Comparison of ENCODE assay signal across 8 cellular contexts in genomic region chr16:77212736-77213541, GRCh38. TPM values are rescaled to one million over a fixed set of nuclear protein-coding genes. Genes with fewer than 3 reads are reported as not detected.
DNase-seq lines count a peak whose midpoint lies in the region; ATAC-seq and TF ChIP-seq lines count a peak whose summit lies in the region.

No MANE protein-coding gene starts in this region.

- peaks cover 14% of the 10 kb centered on the region for H3K4me1 Mint-ChIP-seq in activated CD8-positive, alpha-beta T cell treated with anti-CD3 and anti-CD28 coated beads, Interleukin-2, amount 10 ng/mL, durations not matched to agents 7 days and 5 days (ENCODE audit: low read depth)
- H3K4me1 Mint-ChIP-seq in naive thymus-derived CD8-positive, alpha-beta T cell, result peaks cover 12 to 18% (median 17%) of the 10 kb centered on the region in 4 donors

- H3K27me3 Mint-ChIP-seq in activated CD8-positive, alpha-beta T cell treated with anti-CD3 and anti-CD28 coated beads, Interleukin-2, amount 10 ng/mL, durations not matched to agents 7 days and 5 days (ENCODE audit: low read depth), result no peaks in the 10 kb centered on the region
- no peaks in the 10 kb centered on the region for H3K27me3 Mint-ChIP-seq in naive thymus-derived CD8-positive, alpha-beta T cell

- H3K4me3 ChIP-seq in epithelial cell of esophagus (ENCODE audit: low read length), result peak overlapping the region; percentile 61
- peak overlapping the region; percentile 57 to 78 (median 62) for H3K4me3 ChIP-seq in stomach

- H3K4me3 Mint-ChIP-seq in activated CD8-positive, alpha-beta T cell treated with anti-CD3 and anti-CD28 coated beads, Interleukin-2, amount 10 ng/mL, durations not matched to agents 7 days and 5 days, result peak overlapping the region; percentile 77
- peak overlapping the region; percentile 81 to 95 (median 90) for H3K4me3 Mint-ChIP-seq in naive thymus-derived CD8-positive, alpha-beta T cell

- no peaks in the 10 kb centered on the region for H3K9me3 Mint-ChIP-seq in activated CD8-positive, alpha-beta T cell treated with anti-CD3 and anti-CD28 coated beads, Interleukin-2, amount 10 ng/mL, durations not matched to agents 7 days and 5 days (ENCODE audit: insufficient read depth)
- no peaks in the 10 kb centered on the region for H3K9me3 Mint-ChIP-seq in naive thymus-derived CD8-positive, alpha-beta T cell

- CTCF ChIA-PET in activated CD8-positive, alpha-beta T cell treated with anti-CD3 and anti-CD28 coated beads, Interleukin-2, amount 10 ng/mL, durations not matched to agents 7 days and 5 days (lab: Charles Lee), result interaction anchor here (1.7 kb wide), 1 partner anchor 24 kb away, joined by 5 read pairs; no protein-coding TSS in a partner anchor

- H3K4me1 ChIP-seq in stomach, result peaks cover 0 to 23% (median 17%) of the 10 kb centered on the region in 4 donors

- no peaks in the 10 kb centered on the region for H3K9me3 ChIP-seq in stomach

- no peak for TF ChIP-seq POLR2A in stomach (IDR thresholded peaks at IDR 0.05)

- TF ChIP-seq CTCF in epithelial cell of esophagus (IDR thresholded peaks at IDR 0.05; ENCODE audit: insufficient read depth, low read depth, low read length, missing control alignments) (no peak), stomach (IDR thresholded peaks at IDR 0.05) (no peak)

- peak; percentile 73 for ATAC-seq in HG03039 (IDR thresholded peaks at IDR 0.05; ENCODE audit: unreplicated experiment)
- ATAC-seq in activated CD8-positive, alpha-beta T cell treated with anti-CD3 and anti-CD28 coated beads, Interleukin-2, amount 10 ng/mL, durations not matched to agents 7 days and 5 days, result peak; percentile 86
- peak; percentile 80 to 81 for ATAC-seq in naive thymus-derived CD8-positive, alpha-beta T cell

- DNase-seq in NCI-H2196 (lab: John Stamatoyannopoulos, UW; ENCODE audit: unreplicated experiment) (peak; percentile 35), NCI-H2196 treated with DMSO at 0.1 percent for 48 hours (lab: John Stamatoyannopoulos, UW; ENCODE audit: unreplicated experiment) (no peak), NCI-H510A treated with DMSO at 0.1 percent for 48 hours (lab: John Stamatoyannopoulos, UW) (peak; percentile 30), epithelial cell of esophagus (ENCODE audit: low read depth) (peak; percentile 68), stomach (peak; percentile 62)
- DNase-seq in activated CD8-positive, alpha-beta T cell treated with anti-CD3 and anti-CD28 coated beads, Interleukin-2, amount 10 ng/mL, durations not matched to agents 7 days and 5 days, result peak; percentile 76
- DNase-seq in naive thymus-derived CD8-positive, alpha-beta T cell, result peak; percentile 56 to 81 (median 76)

- POLR2A ChIA-PET in activated CD8-positive, alpha-beta T cell treated with anti-CD3 and anti-CD28 coated beads, Interleukin-2, amount 10 ng/mL, durations not matched to agents 7 days and 5 days (lab: Charles Lee), result interaction anchor here (3.3 kb wide), 1 partner anchor 23 kb away, joined by 25 read pairs; the partner anchor contains the start of gene MON1B
- POLR2A ChIA-PET in naive thymus-derived CD8-positive, alpha-beta T cell (lab: Charles Lee), result interaction anchor here (1.6 to 2.9 kb wide), 2 partner anchors 22 to 1564 kb away, joined by 3 to 16 read pairs; partner anchors contain the start of gene MON1B

- H3K27me3 ChIP-seq in stomach, result peaks cover 0 to 30% (median 20%) of the 10 kb centered on the region in 3 donors

- intact Hi-C loops in stomach (cut with DNase I; ENCODE audit: low total_unique reads), result no loop called here

- TF ChIP-seq EP300 in stomach (IDR thresholded peaks at IDR 0.05), result no peak

- H3K36me3 Mint-ChIP-seq in activated CD8-positive, alpha-beta T cell treated with anti-CD3 and anti-CD28 coated beads, Interleukin-2, amount 10 ng/mL, durations not matched to agents 7 days and 5 days (ENCODE audit: low read depth), result no peaks in the 10 kb centered on the region
- H3K36me3 Mint-ChIP-seq in naive thymus-derived CD8-positive, alpha-beta T cell, result no peaks in the 10 kb centered on the region

- peak overlapping the region; percentile 79 for H3K27ac Mint-ChIP-seq in activated CD8-positive, alpha-beta T cell treated with anti-CD3 and anti-CD28 coated beads, Interleukin-2, amount 10 ng/mL, durations not matched to agents 7 days and 5 days
- H3K27ac Mint-ChIP-seq in naive thymus-derived CD8-positive, alpha-beta T cell, result peak overlapping the region in 9 of 10 donors; percentile 24 to 86 (median 80)

- H3K36me3 ChIP-seq in stomach, result no peaks in the 10 kb centered on the region

- peak overlapping the region; percentile 21 to 81 (median 61) for H3K27ac ChIP-seq in stomach

- 19 to 32% (median 22%) methylated on average over 33 to 62 of the region's 62 CpGs for WGBS in stomach, 5 donors

RNA-seq across cellular contexts. Expression of gene SYCE1L, which starts 13.7 kb away (rescaled TPM):
- total RNA-seq in activated CD8-positive, alpha-beta T cell treated with anti-CD3 and anti-CD28 coated beads, Interleukin-2, amount 10 ng/mL, durations not matched to agents 7 days and 5 days, result 1 to 10 TPM; 5.9 to 7.1 TPM
- total RNA-seq in naive thymus-derived CD8-positive, alpha-beta T cell, result 10 to 100 TPM; 12.9 to 22.0 TPM
- 1 to 10 TPM; 1.2 to 8.7 (median 1.8) TPM for polyA plus RNA-seq in naive thymus-derived CD8-positive, alpha-beta T cell
- total RNA-seq in stomach, result 10 to 100 TPM in 1 of 5 donors, not detected in 4; 92.4 TPM
- polyA plus RNA-seq in stomach, result 1 to 10 TPM; 3.4 to 6.0 (median 5.0) TPM

RNA-seq across cellular contexts. Expression of gene MON1B, which starts 21.9 kb away (rescaled TPM):
- 10 to 100 TPM; 66.3 to 67.0 TPM for total RNA-seq in activated CD8-positive, alpha-beta T cell treated with anti-CD3 and anti-CD28 coated beads, Interleukin-2, amount 10 ng/mL, durations not matched to agents 7 days and 5 days
- total RNA-seq in naive thymus-derived CD8-positive, alpha-beta T cell, result 10 to 100 TPM; 66.2 to 76.9 TPM
- polyA plus RNA-seq in naive thymus-derived CD8-positive, alpha-beta T cell, result 10 to 100 TPM; 29.0 to 40.7 (median 33.0) TPM
- 10 to 100 TPM in 4 of 5 donors, 1 to 10 TPM in 1; 9.5 to 48.7 (median 33.0) TPM for total RNA-seq in stomach
- polyA plus RNA-seq in stomach, result 10 to 100 TPM in 2 of 3 donors, 1 to 10 TPM in 1; 9.1 to 17.4 (median 13.8) TPM
